ENCODE assay signal across 11 cellular contexts in the genomic region with DNA sequence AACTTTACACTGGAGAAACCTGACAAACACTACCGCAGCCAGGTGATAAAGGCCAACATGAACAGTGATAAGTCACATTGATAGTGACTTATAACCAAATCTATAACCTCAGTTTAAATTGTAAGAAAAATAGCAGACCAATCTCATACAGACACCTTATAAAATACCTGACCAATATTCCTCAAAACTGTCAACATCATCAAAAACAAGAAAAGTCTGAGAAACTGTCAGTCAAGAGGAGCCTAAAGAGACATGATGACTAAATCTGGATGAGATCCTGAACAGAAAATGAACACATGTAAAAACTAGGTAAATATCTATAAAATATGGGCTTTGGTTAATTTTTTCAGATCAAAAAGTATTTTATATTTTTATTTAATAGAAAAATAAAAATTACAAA.
"Had no signal": no experiment of that assay in that cellular context is flagged by ENCODE, and none has a peak within 500 bp of the region (broad histone marks: within the 10 kb centered on the region; RNA-seq: fewer than 3 reads in every experiment).

No MANE protein-coding gene starts in this region.

- H3K4me2 ChIP-seq: GM23338 had no signal

- H3K27ac ChIP-seq: GM23248 had no signal

- ATAC-seq: GM23338, HCT116 had no signal

- FAIRE-seq: H1, H54 had no signal

- H2AFZ ChIP-seq: GM23248, GM23338 had no signal

- H3K9ac ChIP-seq: GM23248 had no signal

- H3K36me3 ChIP-seq: HAP-1 had no signal

- H3K4me1 ChIP-seq: HAP-1 had no signal

- H3K9me3 ChIP-seq: HAP-1 had no signal

- H3K4me3 ChIP-seq: GM23248, GM23338, HAP-1 had no signal

- DNase-seq: GM23248, GOT3, H7, H9, HCEC 1CT, HFFc6 had no signal
